In the genomic region with DNA sequence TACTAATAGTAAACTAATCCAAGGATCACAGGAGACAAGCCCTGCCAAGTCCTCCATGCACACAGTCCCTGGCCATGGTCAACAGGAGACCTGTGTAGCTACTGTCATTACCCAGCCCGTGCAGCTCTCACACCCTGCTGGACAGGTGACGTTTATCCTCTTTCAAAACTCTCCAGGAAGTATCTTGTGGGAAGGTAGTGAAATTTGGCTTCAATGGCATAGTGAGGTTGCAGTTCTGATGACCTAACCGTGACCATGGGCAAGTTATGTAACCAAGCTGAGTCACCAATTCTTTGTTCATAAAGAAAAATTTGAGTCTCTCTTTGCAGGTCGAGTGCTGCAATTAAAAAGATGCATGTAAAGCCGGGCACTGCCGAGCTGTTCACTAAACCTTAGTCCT, we compare ENCODE assay signal across 12 cellular contexts. TPM values are rescaled to one million over a fixed set of nuclear protein-coding genes. Genes with fewer than 3 reads are reported as not detected.
DNase-seq lines count a peak whose midpoint lies in the region; ATAC-seq, FAIRE-seq and TF ChIP-seq lines count a peak whose summit lies in the region.
"Had no signal": no experiment of that assay in that cellular context is flagged by ENCODE, and none has a peak within 500 bp of the region (broad histone marks: within the 10 kb centered on the region; RNA-seq: fewer than 3 reads in every experiment).

No MANE protein-coding gene starts in this region.

- peaks cover 14% of the 10 kb centered on the region for H3K4me1 ChIP-seq in mesenchymal stem cell (ENCODE audit: control insufficient read depth, insufficient read depth, low read depth, low read length)
- H3K4me1 ChIP-seq in CD8-positive, alpha-beta memory T cell (ENCODE audit: insufficient read depth, low read length) = no peaks in the 10 kb centered on the region
- H3K4me1 ChIP-seq: SJSA1 had no signal

- peak overlapping the region; percentile 43 for H2AK5ac ChIP-seq in mesenchymal stem cell (ENCODE audit: low read length, severe bottlenecking)

- CTCF ChIA-PET in CD8-positive, alpha-beta memory T cell (lab: Charles Lee) = no interaction called here

- no peak overlapping the region for H3K27ac Mint-ChIP-seq in CD8-positive, alpha-beta memory T cell

- no peak for ATAC-seq in GM19467 (IDR thresholded peaks at IDR 0.05; ENCODE audit: unreplicated experiment)

- H2BK5ac ChIP-seq in mesenchymal stem cell (ENCODE audit: low read depth, low read length, poor library complexity, severe bottlenecking) = no peak overlapping the region

- H3K27me3 ChIP-seq in bronchial epithelial cell (ENCODE audit: control insufficient read depth, insufficient read depth, low read length) (no peaks in the 10 kb centered on the region), mesenchymal stem cell (ENCODE audit: control insufficient read depth in 1 of 2, insufficient read depth in 1 of 2, low read length in 2 of 2) (peaks cover 0 to 3% of the 10 kb centered on the region in 2 experiments)
- no peaks in the 10 kb centered on the region for H3K27me3 ChIP-seq in CD8-positive, alpha-beta memory T cell (ENCODE audit: insufficient read depth, low read length, poor library complexity, severe bottlenecking)
- H3K27me3 ChIP-seq: SJSA1 had no signal

- no peak overlapping the region for H3K27ac ChIP-seq in mesenchymal stem cell (ENCODE audit: low read length, poor library complexity, severe bottlenecking)
- no peak overlapping the region for H3K27ac ChIP-seq in CD8-positive, alpha-beta memory T cell (ENCODE audit: low read depth, low read length)
- H3K27ac ChIP-seq: SJSA1 had no signal

- FAIRE-seq in bronchial epithelial cell (lab: Jason Lieb, UNC) = peak; percentile 96
- FAIRE-seq: GM19239 had no signal

- H3K4me3 Mint-ChIP-seq in CD8-positive, alpha-beta memory T cell = no peak overlapping the region
- H3K4me3 Mint-ChIP-seq: CD4-positive, CD25-positive, alpha-beta regulatory T cell had no signal

- peaks cover 0 to 5% (median 0%) of the 10 kb centered on the region in 3 donors for H3K36me3 Mint-ChIP-seq in CD8-positive, alpha-beta memory T cell

- H2BK15ac ChIP-seq in mesenchymal stem cell (ENCODE audit: low read depth, poor library complexity, severe bottlenecking) = no peak overlapping the region

- H3K36me3 ChIP-seq in bronchial epithelial cell (ENCODE audit: control insufficient read depth, insufficient read depth, low read length) (no peaks in the 10 kb centered on the region), mesenchymal stem cell (ENCODE audit: control insufficient read depth in 1 of 2, insufficient read depth in 2 of 2, low read depth in 1 of 2, low read length in 2 of 2) (no peaks in the 10 kb centered on the region)
- no peaks in the 10 kb centered on the region for H3K36me3 ChIP-seq in CD8-positive, alpha-beta memory T cell (ENCODE audit: insufficient read depth, low read length)
- H3K36me3 ChIP-seq: SJSA1 had no signal

- peaks cover 1 to 11% (median 4%) of the 10 kb centered on the region in 3 donors for H3K4me1 Mint-ChIP-seq in CD8-positive, alpha-beta memory T cell

- no peak overlapping the region for H3K4me2 ChIP-seq in mesenchymal stem cell (ENCODE audit: low read length, poor library complexity, severe bottlenecking)

- no peak for TF ChIP-seq CTCF in LNCaP clone FGC (IDR thresholded peaks at IDR 0.05; ENCODE audit: control insufficient read depth, extremely low read depth, insufficient read depth)
- TF ChIP-seq CTCF in bronchial epithelial cell (IDR thresholded peaks at IDR 0.05; ENCODE audit: insufficient read depth, low read length, severe bottlenecking) = peak; percentile 3

- no peak overlapping the region for H4K8ac ChIP-seq in mesenchymal stem cell (ENCODE audit: low read length)

- no peak overlapping the region for H3K9ac ChIP-seq in mesenchymal stem cell (ENCODE audit: low read length)

- H3K9me3 ChIP-seq in mesenchymal stem cell (ENCODE audit: control insufficient read depth, low read length) = no peaks in the 10 kb centered on the region
- H3K9me3 ChIP-seq in CD8-positive, alpha-beta memory T cell (ENCODE audit: low read length) = no peaks in the 10 kb centered on the region
- H3K9me3 ChIP-seq: SJSA1 had no signal

- H2BK120ac ChIP-seq in mesenchymal stem cell (ENCODE audit: low read depth, low read length) = no peak overlapping the region

- no peaks in the 10 kb centered on the region for H3K79me1 ChIP-seq in mesenchymal stem cell (replicated peaks; ENCODE audit: low read length, poor library complexity, severe bottlenecking)

- H3K4me3 ChIP-seq in LNCaP clone FGC (ENCODE audit: low read depth, low read length) = no peak overlapping the region
- H3K4me3 ChIP-seq in bronchial epithelial cell (ENCODE audit: low read depth, low read length) = no peak overlapping the region
- H3K4me3 ChIP-seq in mesenchymal stem cell (ENCODE audit: insufficient read depth in 1 of 2, low read depth in 1 of 2, low read length in 2 of 2) = peak overlapping the region in 1 of 2 experiments; percentile 53
- H3K4me3 ChIP-seq in CD8-positive, alpha-beta memory T cell (ENCODE audit: low read length) = no peak overlapping the region
- H3K4me3 ChIP-seq: SJSA1 had no signal

- H3K14ac ChIP-seq in mesenchymal stem cell (ENCODE audit: low read length in 2 of 2) = no peak overlapping the region

- 85% methylated on average over 6 of the region's 6 CpGs for WGBS in mesenchymal stem cell

- no peak overlapping the region for H4K91ac ChIP-seq in mesenchymal stem cell (ENCODE audit: low read length)

- no peak overlapping the region for H3K23ac ChIP-seq in mesenchymal stem cell (ENCODE audit: low read length in 2 of 2)

- DNase-seq in A172 (ENCODE audit: low spot score) = peak; percentile 75
- DNase-seq in LNCaP clone FGC (ENCODE audit: low read depth) = peak; percentile 35
- peak; percentile 97 for DNase-seq in bronchial epithelial cell (ENCODE audit: low read depth)
- DNase-seq in mesenchymal stem cell = no peak
- DNase-seq in stimulated activated naive CD4-positive, alpha-beta T cell (lab: John Stamatoyannopoulos, UW) = no peak
- no peak for DNase-seq in CD8-positive, alpha-beta memory T cell
- no peak for DNase-seq in germinal center (ENCODE audit: low spot score)
- DNase-seq: activated naive CD4-positive, alpha-beta T cell treated with Interleukin-2 at 50 U/mL for 16 hours; CD4-positive, CD25-positive, alpha-beta regulatory T cell had no signal

- H3K27me3 Mint-ChIP-seq in CD8-positive, alpha-beta memory T cell = peaks cover 10 to 24% of the 10 kb centered on the region in 2 donors

- no peak overlapping the region for H3K18ac ChIP-seq in mesenchymal stem cell (ENCODE audit: low read depth in 1 of 2, low read length in 2 of 2)

- no peaks in the 10 kb centered on the region for H3K9me3 Mint-ChIP-seq in CD8-positive, alpha-beta memory T cell

- H2AFZ ChIP-seq in mesenchymal stem cell (ENCODE audit: low read depth, low read length) = no peak overlapping the region

- H3K4ac ChIP-seq in mesenchymal stem cell (ENCODE audit: low read depth in 1 of 2, low read length in 2 of 2) = no peak overlapping the region

- POLR2A ChIA-PET in CD8-positive, alpha-beta memory T cell (lab: Charles Lee) = no interaction called here

- no peak overlapping the region for H2BK12ac ChIP-seq in mesenchymal stem cell (ENCODE audit: low read length in 2 of 2)

RNA-seq across cellular contexts. Expression of a gene that starts 11.3 kb away (rescaled TPM):
- total RNA-seq in A172 (2014; rRNA removed; shearing (Covaris generic)) = not detected in 2 replicates
- 29.7 and 71.0 TPM in 2 replicates for total RNA-seq in bronchial epithelial cell
- polyA plus RNA-seq in mesenchymal stem cell (2013, experiment 1 of 2) = 0.33 TPM
- polyA plus RNA-seq in mesenchymal stem cell (2013, experiment 2 of 2) = 0.34 TPM
- 1 to 10 TPM; 3.0 to 3.1 TPM for total RNA-seq in CD8-positive, alpha-beta memory T cell
- polyA plus RNA-seq in CD8-positive, alpha-beta memory T cell = 1.8 TPM
- total RNA-seq: SJSA1 had no signal

Comparison
In these comparisons a context has a peak if more than half of its experiments do, and no peak if none do; other contexts are left out.
1. DNase-seq: peak in A172 (single experiment), LNCaP clone FGC (single experiment) and bronchial epithelial cell (single experiment); none in mesenchymal stem cell (single experiment), stimulated activated naive CD4-positive, alpha-beta T cell (0 of 6), CD8-positive, alpha-beta memory T cell (0 of 5) and germinal center (single experiment).